Comparison of ENCODE assay signal across 19 cellular contexts in the genomic region with DNA sequence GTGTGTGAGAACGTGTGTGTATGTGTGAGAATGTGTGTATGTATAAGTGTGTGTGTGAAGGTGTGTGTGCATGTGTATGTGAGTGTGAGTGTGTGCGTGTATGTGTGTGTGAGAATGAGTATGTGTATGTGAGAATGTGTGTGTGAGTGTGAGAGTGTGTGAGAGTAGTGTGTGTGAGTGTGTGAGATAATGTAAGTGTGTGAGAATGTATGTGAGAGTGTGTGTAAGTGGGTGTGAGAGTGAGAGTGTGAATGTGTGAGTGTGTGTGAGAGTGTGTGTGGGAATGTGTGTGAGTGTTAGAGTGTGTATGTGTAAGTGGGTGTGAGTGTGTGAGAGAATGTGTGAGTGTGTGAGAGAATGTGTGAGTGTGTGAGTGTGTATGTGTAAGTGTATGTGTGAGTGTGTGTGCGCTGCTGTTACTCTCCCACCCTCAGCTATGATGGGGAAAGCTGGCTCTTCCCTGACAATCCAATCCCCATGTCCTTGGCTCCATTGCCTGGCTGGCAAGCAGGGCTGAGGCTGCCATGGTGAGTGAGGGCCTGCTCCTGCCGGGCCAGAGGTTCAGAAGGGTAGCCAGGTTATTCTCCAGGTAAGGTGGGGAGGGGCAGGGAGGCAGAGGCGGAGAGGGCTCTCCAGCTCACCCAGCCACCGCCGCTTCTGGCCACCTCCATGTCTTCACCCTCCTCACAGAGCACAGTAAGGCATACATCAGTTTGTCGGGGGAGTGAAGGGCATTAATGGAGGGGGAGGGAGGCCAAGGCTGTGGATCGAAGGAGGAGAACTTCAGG.
DNase-seq lines count a peak whose midpoint lies in the region; ATAC-seq, FAIRE-seq and TF ChIP-seq lines count a peak whose summit lies in the region.
"Had no signal": no experiment of that assay in that cellular context is flagged by ENCODE, and none has a peak within 500 bp of the region (broad histone marks: within the 10 kb centered on the region; RNA-seq: fewer than 3 reads in every experiment).

No MANE protein-coding gene starts in this region.

- no peak overlapping the region for H3K23ac ChIP-seq in mesenchymal stem cell (ENCODE audit: low read length in 2 of 2)

- CTCF ChIA-PET in HEK293 (lab: Yijun Ruan, JAX): interaction anchor here (0.6 kb wide), 1 partner anchor 596 kb away, joined by 6 read pairs; no protein-coding TSS in a partner anchor
- CTCF ChIA-PET in K562 (lab: Yijun Ruan, JAX; ENCODE audit: low intra/inter-chr PET ratio): no interaction called here

- H3K4me1 ChIP-seq in HEK293 (ENCODE audit: control insufficient read depth, insufficient read depth, low read length) (no peaks in the 10 kb centered on the region), K562 (replicated peaks in 1 of 2; ENCODE audit: control insufficient read depth in 2 of 2, insufficient read depth in 2 of 2, low read length in 2 of 2) (no peaks in the 10 kb centered on the region), kidney (ENCODE audit: control insufficient read depth in 1 of 2, insufficient read depth in 1 of 2, low read depth in 1 of 2, low read length in 2 of 2) (no peaks in the 10 kb centered on the region), mesenchymal stem cell (ENCODE audit: control insufficient read depth, insufficient read depth, low read depth, low read length) (no peaks in the 10 kb centered on the region)

- H3K18ac ChIP-seq in mesenchymal stem cell (ENCODE audit: low read depth in 1 of 2, low read length in 2 of 2): no peak overlapping the region

- no peaks in the 10 kb centered on the region for H3K9me3 ChIP-seq in HEK293 (ENCODE audit: control insufficient read depth, insufficient read depth, low read depth, low read length)
- no peaks in the 10 kb centered on the region; the same call in 1 of the 2 replicates for H3K9me3 ChIP-seq in K562 (replicated peaks; ENCODE audit: control insufficient read depth, insufficient read depth, low read depth, low read length)
- no peaks in the 10 kb centered on the region for H3K9me3 ChIP-seq in kidney (ENCODE audit: control insufficient read depth in 1 of 2, low read length in 2 of 2)
- no peaks in the 10 kb centered on the region for H3K9me3 ChIP-seq in mesenchymal stem cell (ENCODE audit: control insufficient read depth, low read length)
- H3K9me3 ChIP-seq: BLaER1 treated with 17β-estradiol and CSF1 and Interleukin-3, amounts not matched to agents 10 nM and 100 nM had no signal

- H3K79me1 ChIP-seq in mesenchymal stem cell (replicated peaks; ENCODE audit: low read length, poor library complexity, severe bottlenecking): no peaks in the 10 kb centered on the region

- no peak for FAIRE-seq in K562 (lab: Jason Lieb, UNC)
- no peak for FAIRE-seq in kidney (lab: Jason Lieb, UNC)
- FAIRE-seq: GM12878 had no signal

- no peak for TF ChIP-seq POLR2A in K562 (conservative IDR thresholded peaks at IDR 0.05)

- intact Hi-C loops in K562 (cut with micrococcal nuclease): no loop called here
- intact Hi-C loops in kidney (cut with DNase I): no loop called here
- intact Hi-C loops in posterior vena cava (cut with DNase I): no loop called here

- H2BK12ac ChIP-seq in mesenchymal stem cell (ENCODE audit: low read length in 2 of 2): no peak overlapping the region

- no peak overlapping the region for H3K27ac ChIP-seq in HEK293 (ENCODE audit: extremely low read depth, low read depth, low read length)
- H3K27ac ChIP-seq in K562 (ENCODE audit: extremely low read depth, low read depth, low read length): no peak overlapping the region
- H3K27ac ChIP-seq in kidney (ENCODE audit: low read depth in 2 of 2, low read length in 2 of 2): no peak overlapping the region
- no peak overlapping the region for H3K27ac ChIP-seq in mesenchymal stem cell (ENCODE audit: low read length, poor library complexity, severe bottlenecking)
- H3K27ac ChIP-seq: BLaER1 treated with 17β-estradiol and CSF1 and Interleukin-3, amounts not matched to agents 10 nM and 100 nM had no signal

- no peak overlapping the region for H4K8ac ChIP-seq in mesenchymal stem cell (ENCODE audit: low read length)

- peaks cover 9 to 56% of the 10 kb centered on the region in 2 experiments; a peak in 4 of 5 replicates for H3K27me3 ChIP-seq in K562 (ENCODE audit: control insufficient read depth in 2 of 2, insufficient read depth in 2 of 2, low read length in 2 of 2)
- peaks cover 62 to 75% of the 10 kb centered on the region in 2 experiments for H3K27me3 ChIP-seq in mesenchymal stem cell (ENCODE audit: control insufficient read depth in 1 of 2, insufficient read depth in 1 of 2, low read length in 2 of 2)
- H3K27me3 ChIP-seq: BLaER1 treated with 17β-estradiol and CSF1 and Interleukin-3, amounts not matched to agents 10 nM and 100 nM had no signal

- no peak overlapping the region for H2BK120ac ChIP-seq in mesenchymal stem cell (ENCODE audit: low read depth, low read length)

- H4K91ac ChIP-seq in mesenchymal stem cell (ENCODE audit: low read length): no peak overlapping the region

- no TSS peak for BruUV-seq in K562 (replicated peaks; lab: Mats Ljungman, UMichigan)

- H3K79me2 ChIP-seq in K562 (ENCODE audit: control insufficient read depth, insufficient read depth, low read length): no peaks in the 10 kb centered on the region

- H3K4me2 ChIP-seq in K562 (ENCODE audit: insufficient read depth, low read length): no peak overlapping the region
- no peak overlapping the region for H3K4me2 ChIP-seq in mesenchymal stem cell (ENCODE audit: low read length, poor library complexity, severe bottlenecking)
- H3K4me2 ChIP-seq: BLaER1 treated with 17β-estradiol and CSF1 and Interleukin-3, amounts not matched to agents 10 nM and 100 nM; GM23338 had no signal

- in situ Hi-C loops in K562 (cut with MboI): no loop called here

- no peak for TF ChIP-seq RAD21 in K562 (CRISPR knock-in tag; conservative IDR thresholded peaks at IDR 0.05 in 1 of 2, IDR thresholded peaks at IDR 0.05 in 1 of 2)

- H3K9me1 ChIP-seq in K562 (ENCODE audit: control insufficient read depth, insufficient read depth, low read length): no peaks in the 10 kb centered on the region

- H2AK5ac ChIP-seq in mesenchymal stem cell (ENCODE audit: low read length, severe bottlenecking): no peak overlapping the region

- H2AFZ ChIP-seq in K562 (ENCODE audit: low read depth, low read length): no peak overlapping the region
- H2AFZ ChIP-seq in mesenchymal stem cell (ENCODE audit: low read depth, low read length): no peak overlapping the region
- H2AFZ ChIP-seq: GM23338 had no signal

- no peak overlapping the region for H3K4ac ChIP-seq in mesenchymal stem cell (ENCODE audit: low read depth in 1 of 2, low read length in 2 of 2)

- peaks cover 6% of the 10 kb centered on the region for H4K20me1 ChIP-seq in K562 (replicated peaks; ENCODE audit: control insufficient read depth, insufficient read depth, low read length)
- H4K20me1 ChIP-seq: BLaER1 treated with 17β-estradiol and CSF1 and Interleukin-3, amounts not matched to agents 10 nM and 100 nM had no signal

- no peak overlapping the region for H3K14ac ChIP-seq in mesenchymal stem cell (ENCODE audit: low read length in 2 of 2)

- POLR2A ChIA-PET in HEK293 (lab: Yijun Ruan, JAX) (no interaction called here), K562 (lab: Yijun Ruan, JAX) (no interaction called here)

- DNase-seq in K562 (ENCODE audit: extremely low read depth in 1 of 4, low spot score in 3 of 4) (no peak), kidney (peak; percentile 15), posterior vena cava (ENCODE audit: low spot score) (peak; percentile 38), NCI-H2171 (lab: John Stamatoyannopoulos, UW) (no peak), mesenchymal stem cell (no peak)
- no peak for DNase-seq in stimulated activated CD4-positive, alpha-beta T cell treated with anti-CD3 and anti-CD28 coated beads, Interleukin-2, amount 100 ng/mL, for 48 hours
- DNase-seq: Calu3; CD8-positive, alpha-beta T cell; DMS 273 treated with DMSO at 0.1 percent for 48 hours; DMS53; DND-41; EL; H7; KG1 had no signal

- H2BK5ac ChIP-seq in mesenchymal stem cell (ENCODE audit: low read depth, low read length, poor library complexity, severe bottlenecking): no peak overlapping the region

- H3K4me3 ChIP-seq in HEK293 (ENCODE audit: low read depth, low read length) (no peak overlapping the region), K562 (no peak overlapping the region), kidney (ENCODE audit: low read length in 2 of 2) (no peak overlapping the region), mesenchymal stem cell (ENCODE audit: insufficient read depth in 1 of 2, low read depth in 1 of 2, low read length in 2 of 2) (no peak overlapping the region)
- H3K4me3 ChIP-seq: BLaER1 treated with 17β-estradiol and CSF1 and Interleukin-3, amounts not matched to agents 10 nM and 100 nM; GM12878; GM23338 had no signal

- H2BK15ac ChIP-seq in mesenchymal stem cell (ENCODE audit: low read depth, poor library complexity, severe bottlenecking): no peak overlapping the region

- no peak for TF ChIP-seq CTCF in HEK293 (tag by site-specific recombination; IDR thresholded peaks at IDR 0.05)
- TF ChIP-seq CTCF in K562 (IDR thresholded peaks at IDR 0.05 in 2 of 3, conservative IDR thresholded peaks at IDR 0.05 in 1 of 3; ENCODE audit: insufficient read depth in 2 of 3, low read depth in 1 of 3, low read length in 3 of 3): no peak
- no peak for TF ChIP-seq CTCF in kidney (IDR thresholded peaks at IDR 0.05; ENCODE audit: borderline replicate concordance, extremely low read depth, insufficient read depth)

- no peak overlapping the region for H3K9ac ChIP-seq in K562 (ENCODE audit: insufficient read depth in 1 of 2, low read depth in 2 of 2, low read length in 2 of 2)
- no peak overlapping the region for H3K9ac ChIP-seq in kidney (ENCODE audit: low read length in 2 of 2)
- H3K9ac ChIP-seq in mesenchymal stem cell (ENCODE audit: low read length): no peak overlapping the region
- H3K9ac ChIP-seq: BLaER1 treated with 17β-estradiol and CSF1 and Interleukin-3, amounts not matched to agents 10 nM and 100 nM had no signal

- no peaks in the 10 kb centered on the region for H3K36me3 ChIP-seq in HEK293 (ENCODE audit: control insufficient read depth in 2 of 2, insufficient read depth in 1 of 2, low read length in 2 of 2)
- no peaks in the 10 kb centered on the region for H3K36me3 ChIP-seq in K562 (ENCODE audit: control insufficient read depth, insufficient read depth, low read length)
- no peaks in the 10 kb centered on the region for H3K36me3 ChIP-seq in kidney (ENCODE audit: control insufficient read depth in 1 of 2, insufficient read depth in 2 of 2, low read length in 2 of 2)
- H3K36me3 ChIP-seq in mesenchymal stem cell (ENCODE audit: control insufficient read depth in 1 of 2, insufficient read depth in 2 of 2, low read depth in 1 of 2, low read length in 2 of 2): no peaks in the 10 kb centered on the region
- H3K36me3 ChIP-seq: BLaER1 treated with 17β-estradiol and CSF1 and Interleukin-3, amounts not matched to agents 10 nM and 100 nM had no signal

- ATAC-seq in K562: no peak
- ATAC-seq: CD8-positive, alpha-beta T cell; GM12878; GM23338; HCT116 had no signal

- TF ChIP-seq EP300 in K562 (IDR thresholded peaks at IDR 0.05; ENCODE audit: low read length): no peak

- under 1% methylated on average over 9 of the region's 9 CpGs for WGBS in K562 (ENCODE audit: insufficient coverage, low coverage, missing lambda C conversion rate)
- 72% methylated on average over 7 of the region's 9 CpGs for WGBS in mesenchymal stem cell

TF ChIP-seq in HEK293, 187 proteins besides CTCF, POLR2A, EP300 and RAD21 (continues in another document):
- no peak for TF ChIP-seq ZNF510 (tag by site-specific recombination; IDR thresholded peaks at IDR 0.05; ENCODE audit: insufficient replicate concordance)

Comparison
In these comparisons a context has a peak if more than half of its experiments do, and no peak if none do; other contexts are left out.
1. DNase-seq: peak in kidney (single experiment) and posterior vena cava (single experiment); none in K562 (0 of 4), NCI-H2171 (single experiment), mesenchymal stem cell (single experiment) and stimulated activated CD4-positive, alpha-beta T cell treated with anti-CD3 and anti-CD28 coated beads, Interleukin-2, amount 100 ng/mL, for 48 hours (0 of 2).